Comparison of ENCODE assay signal across 1 cellular context in genomic region chr1:183652547-183653467, GRCh38.
TF ChIP-seq lines count a peak whose summit lies in the region.

APOBEC4 (minus strand) TSS chr1:183653316; CDS start chr1:183648781, 4,535 bp downstream.

TF ChIP-seq in GM23338, 12 proteins besides CTCF, POLR2A, EP300 and RAD21 (continued from another document):
- TF ChIP-seq ZNF462 (CRISPR knock-in tag; IDR thresholded peaks at IDR 0.05) = no peak
- TF ChIP-seq POLR2AphosphoS5 (IDR thresholded peaks at IDR 0.05; ENCODE audit: low read depth) = no peak
- no peak for TF ChIP-seq STAT1 (IDR thresholded peaks at IDR 0.05; ENCODE audit: unreplicated experiment)
